17 cellular contexts compared by ENCODE assay signal in genomic region chr3:184110316-184110725, GRCh38. TPM values are rescaled to one million over a fixed set of nuclear protein-coding genes. Genes with fewer than 3 reads are reported as not detected.
A peak's percentile ranks its signal among the peaks of the same experiment; 100 is the strongest.
DNase-seq lines count a peak whose midpoint lies in the region; FAIRE-seq and TF ChIP-seq lines count a peak whose summit lies in the region.
"Had no signal": no experiment of that assay in that cellular context is flagged by ENCODE, and none has a peak within 500 bp of the region (broad histone marks: within the 10 kb centered on the region; RNA-seq: fewer than 3 reads in every experiment).

No MANE protein-coding gene starts in this region.

- H2BK5ac ChIP-seq in H9 (ENCODE audit: insufficient read length, low read length) = no peak overlapping the region

- H4K91ac ChIP-seq in H9 (ENCODE audit: insufficient read length, low read depth, low read length) = no peak overlapping the region

- CTCF ChIA-PET in PC-9 (lab: Charles Lee) (no interaction called here), Caco-2 (lab: Charles Lee) (no interaction called here), GM10248 (lab: Yijun Ruan, JAX) (no interaction called here)

- H3K9ac ChIP-seq in H9 (ENCODE audit: extremely low read depth, insufficient read length, low read length) = no peak overlapping the region

- no peak overlapping the region for H3K14ac ChIP-seq in H9 (ENCODE audit: insufficient read depth, low read length)

- H3K4me3 Mint-ChIP-seq in H9 = no peak overlapping the region
- H3K4me3 Mint-ChIP-seq in Caco-2 (ENCODE audit: unreplicated experiment) = no peak overlapping the region
- H3K4me3 Mint-ChIP-seq: activated naive CD8-positive, alpha-beta T cell treated with anti-CD3 and anti-CD28 coated beads, Interleukin-2, amount 10 ng/mL, durations not matched to agents 7 days and 5 days; CD8-positive, alpha-beta T cell; dendritic cell treated with granulocyte-macrophage colony-stimulating factor and Interleukin-4, amounts not matched to agents 40 ng/mL and 50 ng/mL, for 4 days; nephron had no signal

- H3K4me2 ChIP-seq in H9 (ENCODE audit: insufficient read depth, insufficient read length, low read length) (no peak overlapping the region), PC-9 (peak overlapping the region; percentile 85), osteoblast (ENCODE audit: insufficient read depth, low read length) (peak overlapping the region; percentile 48)

- H3K4me1 Mint-ChIP-seq in H9 (peaks cover 5% of the 10 kb centered on the region in 2 experiments; a peak in 3 of 4 replicates), Caco-2 (ENCODE audit: low read depth, unreplicated experiment) (no peaks in the 10 kb centered on the region)
- H3K4me1 Mint-ChIP-seq: activated naive CD8-positive, alpha-beta T cell treated with anti-CD3 and anti-CD28 coated beads, Interleukin-2, amount 10 ng/mL, durations not matched to agents 7 days and 5 days; nephron had no signal

- WGBS in H9 (ENCODE audit: extremely low coverage, insufficient read length, low lambda C conversion rate) = no CpG with 5 or more reads among the region's 7 CpGs

- H3K9me3 ChIP-seq in H9 (ENCODE audit: control insufficient read depth, low read depth, low read length) (no peaks in the 10 kb centered on the region), PC-9 (ENCODE audit: insufficient read depth, low read depth) (no peaks in the 10 kb centered on the region), osteoblast (ENCODE audit: low read depth, low read length) (no peaks in the 10 kb centered on the region), Caco-2 (no peaks in the 10 kb centered on the region)
- H3K9me3 ChIP-seq: thoracic aorta had no signal

- no peaks in the 10 kb centered on the region for H3K79me1 ChIP-seq in H9 (ENCODE audit: insufficient read depth, low read depth, low read length, poor library complexity, severe bottlenecking)

- H4K5ac ChIP-seq in H9 (ENCODE audit: insufficient read length, low read depth, low read length) = no peak overlapping the region

- no peak overlapping the region for H3K4ac ChIP-seq in H9 (ENCODE audit: low read depth, low read length)

- H3K36me3 ChIP-seq in PC-9 (ENCODE audit: low read depth) (no peaks in the 10 kb centered on the region), bronchial epithelial cell (ENCODE audit: control insufficient read depth, insufficient read depth, low read length) (no peaks in the 10 kb centered on the region), osteoblast (ENCODE audit: insufficient read depth, low read length) (no peaks in the 10 kb centered on the region), Caco-2 (ENCODE audit: control insufficient read depth, insufficient read depth, low read length) (no peaks in the 10 kb centered on the region)
- H3K36me3 ChIP-seq: thoracic aorta had no signal

- no peak overlapping the region for H2BK120ac ChIP-seq in H9 (ENCODE audit: low read depth, low read length, poor library complexity, severe bottlenecking)

- no peak for FAIRE-seq in bronchial epithelial cell (lab: Jason Lieb, UNC)
- FAIRE-seq in GM12892 (lab: Jason Lieb, UNC) = no peak

- no peaks in the 10 kb centered on the region for H4K20me1 ChIP-seq in H9 (ENCODE audit: control insufficient read depth, insufficient read depth, insufficient read length)
- H4K20me1 ChIP-seq in PC-9 (ENCODE audit: insufficient read depth) = no peaks in the 10 kb centered on the region
- H4K20me1 ChIP-seq in osteoblast (ENCODE audit: insufficient read depth, low read length) = no peaks in the 10 kb centered on the region

- POLR2A ChIA-PET in PC-9 (lab: Charles Lee; ENCODE audit: unreplicated experiment) = no interaction called here
- POLR2A ChIA-PET in Caco-2 (lab: Charles Lee) = no interaction called here
- POLR2A ChIA-PET in GM10248 (lab: Yijun Ruan, JAX) = no interaction called here

- no peak overlapping the region for H2AK5ac ChIP-seq in H9 (ENCODE audit: insufficient read length, low read length)

- no peak overlapping the region for H3K23ac ChIP-seq in H9 (ENCODE audit: insufficient read length, low read depth, low read length)

- no peak overlapping the region for H3K18ac ChIP-seq in H9 (ENCODE audit: insufficient read length, low read depth, low read length)

- no peak overlapping the region for H4K8ac ChIP-seq in H9 (replicated peaks; ENCODE audit: insufficient read length, low read depth, low read length)

- intact Hi-C loops in PC-9 (cut with micrococcal nuclease; ENCODE audit: unreplicated experiment) = no loop called here
- intact Hi-C loops in Caco-2 (cut with micrococcal nuclease; ENCODE audit: unreplicated experiment) = no loop called here

- H3K27me3 Mint-ChIP-seq in H9 (ENCODE audit: low read depth) (no peaks in the 10 kb centered on the region; the same call in 1 of the 2 replicates), Caco-2 (ENCODE audit: insufficient read depth, unreplicated experiment) (no peaks in the 10 kb centered on the region)

- H3K9me3 Mint-ChIP-seq in H9 = no peaks in the 10 kb centered on the region
- H3K9me3 Mint-ChIP-seq in Caco-2 (ENCODE audit: unreplicated experiment) = no peaks in the 10 kb centered on the region
- H3K9me3 Mint-ChIP-seq: activated naive CD8-positive, alpha-beta T cell treated with anti-CD3 and anti-CD28 coated beads, Interleukin-2, amount 10 ng/mL, durations not matched to agents 7 days and 5 days; CD8-positive, alpha-beta T cell; dendritic cell treated with granulocyte-macrophage colony-stimulating factor and Interleukin-4, amounts not matched to agents 40 ng/mL and 50 ng/mL, for 4 days; nephron had no signal

- TF ChIP-seq CTCF in H9 (conservative IDR thresholded peaks at IDR 0.05) = no peak
- no peak for TF ChIP-seq CTCF in PC-9 (conservative IDR thresholded peaks at IDR 0.05)
- TF ChIP-seq CTCF in bronchial epithelial cell (IDR thresholded peaks at IDR 0.05; ENCODE audit: insufficient read depth, low read length, severe bottlenecking) = no peak
- no peak for TF ChIP-seq CTCF in osteoblast (IDR thresholded peaks at IDR 0.05; ENCODE audit: extremely low read depth, low read depth, low read length)
- TF ChIP-seq CTCF in Caco-2 (IDR thresholded peaks at IDR 0.05; ENCODE audit: insufficient read depth in 1 of 2, low read depth in 1 of 2, low read length in 1 of 2, severe bottlenecking in 1 of 2, unreplicated experiment in 1 of 2) = no peak
- TF ChIP-seq CTCF in GM10248 (IDR thresholded peaks at IDR 0.05; ENCODE audit: control extremely low read depth, extremely low read depth, low read depth, missing control alignments) = no peak

- H3T11ph ChIP-seq in H9 (ENCODE audit: low read length) = no peak overlapping the region

- no TSS peak for BruUV-seq in PC-9 (replicated peaks; lab: Mats Ljungman, UMichigan)
- BruUV-seq in Caco-2 (replicated peaks; lab: Mats Ljungman, UMichigan) = no TSS peak

- H3K23me2 ChIP-seq in H9 (ENCODE audit: insufficient read length, low read depth, low read length, poor library complexity, severe bottlenecking) = no peaks in the 10 kb centered on the region

- H3K36me3 Mint-ChIP-seq in H9 (ENCODE audit: insufficient read depth in 1 of 3, low read depth in 3 of 3) (no peaks in the 10 kb centered on the region), Caco-2 (ENCODE audit: insufficient read depth, unreplicated experiment) (peaks cover 5% of the 10 kb centered on the region)
- H3K36me3 Mint-ChIP-seq: activated naive CD8-positive, alpha-beta T cell treated with anti-CD3 and anti-CD28 coated beads, Interleukin-2, amount 10 ng/mL, durations not matched to agents 7 days and 5 days; CD8-positive, alpha-beta T cell had no signal

- no peaks in the 10 kb centered on the region for H3K9me2 ChIP-seq in PC-9 (ENCODE audit: insufficient read depth)

- peak overlapping the region; percentile 28; the same call in 1 of the 2 replicates for H3K4me3 ChIP-seq in PC-9
- H3K4me3 ChIP-seq in bronchial epithelial cell (ENCODE audit: low read depth, low read length) = no peak overlapping the region
- H3K4me3 ChIP-seq in osteoblast (ENCODE audit: insufficient read depth, low read length) = no peak overlapping the region
- H3K4me3 ChIP-seq in Caco-2 (ENCODE audit: low read depth, low read length) = no peak overlapping the region
- H3K4me3 ChIP-seq: skin epidermis, thoracic aorta had no signal

- H3K56ac ChIP-seq in H9 (ENCODE audit: insufficient read length, low read depth, low read length) = no peak overlapping the region

- H3K4me1 ChIP-seq in H9 (ENCODE audit: insufficient read depth, low read length) = no peaks in the 10 kb centered on the region; the same call in 1 of the 2 replicates
- H3K4me1 ChIP-seq in PC-9 (replicated peaks; ENCODE audit: insufficient read depth) = peaks cover 16% of the 10 kb centered on the region
- H3K4me1 ChIP-seq in osteoblast (ENCODE audit: insufficient read depth, low read length) = no peaks in the 10 kb centered on the region
- no peaks in the 10 kb centered on the region for H3K4me1 ChIP-seq in Caco-2

- TF ChIP-seq POLR2A in GM12892 (IDR thresholded peaks at IDR 0.05; ENCODE audit: low read depth, low read length) = no peak

- H3K79me2 ChIP-seq in H9 (ENCODE audit: insufficient read depth, low read length) (no peaks in the 10 kb centered on the region), PC-9 (ENCODE audit: low read depth) (no peaks in the 10 kb centered on the region), osteoblast (ENCODE audit: insufficient read depth, low read length) (no peaks in the 10 kb centered on the region)

- H2AFZ ChIP-seq in H9 (ENCODE audit: low read length) (peak overlapping the region; percentile 53), PC-9 (peak overlapping the region; percentile 70), osteoblast (ENCODE audit: low read length) (no peak overlapping the region)

- no peak overlapping the region for H2BK15ac ChIP-seq in H9 (ENCODE audit: low read depth, low read length)

- no peak overlapping the region for H3K27ac ChIP-seq in H9 (ENCODE audit: insufficient read length, low read depth, low read length)
- peak overlapping the region; percentile 47 for H3K27ac ChIP-seq in PC-9
- no peak overlapping the region for H3K27ac ChIP-seq in osteoblast (ENCODE audit: low read depth, low read length)
- H3K27ac ChIP-seq: skin epidermis, thoracic aorta had no signal

- DNase-seq in H9 (peak; percentile 52), PC-9 (peak in 1 of 2 experiments; percentile 84), bronchial epithelial cell (ENCODE audit: low read depth) (peak; percentile 22), osteoblast (ENCODE audit: insufficient read length, low spot score, missing footprints) (no peak), Caco-2 (no peak), GM12892 (ENCODE audit: insufficient read length) (no peak), NCI-H2196 treated with DMSO at 0.1 percent for 48 hours (lab: John Stamatoyannopoulos, UW; ENCODE audit: unreplicated experiment) (no peak), GM10248 (ENCODE audit: extremely low spot score) (no peak)
- DNase-seq: activated naive CD8-positive, alpha-beta T cell treated with anti-CD3 and anti-CD28 coated beads, Interleukin-2, amount 10 ng/mL, durations not matched to agents 7 days and 5 days; CD8-positive, alpha-beta T cell; NCI-H1694 treated with DMSO at 0.1 percent for 48 hours; NCI-H774 had no signal

- H2BK20ac ChIP-seq in H9 (ENCODE audit: low read depth, low read length, poor library complexity, severe bottlenecking) = no peak overlapping the region

- 0 out of 2 replicates have a peak, but pooled peaks cover 14% of the 10 kb centered on the region for H3F3A ChIP-seq in PC-9 (ENCODE audit: insufficient read depth, low read depth)

- H2BK12ac ChIP-seq in H9 (ENCODE audit: insufficient read length, low read depth, low read length) = no peak overlapping the region

- H3K27ac Mint-ChIP-seq in H9 (peak overlapping the region in 2 of 3 experiments; percentile 16 to 34; a peak in 2 of 7 replicates), Caco-2 (ENCODE audit: unreplicated experiment) (no peak overlapping the region)
- H3K27ac Mint-ChIP-seq: activated naive CD8-positive, alpha-beta T cell treated with anti-CD3 and anti-CD28 coated beads, Interleukin-2, amount 10 ng/mL, durations not matched to agents 7 days and 5 days; CD8-positive, alpha-beta T cell; dendritic cell treated with granulocyte-macrophage colony-stimulating factor and Interleukin-4, amounts not matched to agents 40 ng/mL and 50 ng/mL, for 4 days; nephron had no signal

- H3K27me3 ChIP-seq in H9 (ENCODE audit: insufficient read depth, low read length) (no peaks in the 10 kb centered on the region), PC-9 (ENCODE audit: insufficient read depth, low read depth) (no peaks in the 10 kb centered on the region), bronchial epithelial cell (ENCODE audit: control insufficient read depth, insufficient read depth, low read length) (no peaks in the 10 kb centered on the region), osteoblast (ENCODE audit: insufficient read depth, low read length) (peaks cover 17% of the 10 kb centered on the region), Caco-2 (replicated peaks; ENCODE audit: control insufficient read depth, insufficient read depth, low read length) (no peaks in the 10 kb centered on the region)

RNA-seq across cellular contexts. Expression of gene HTR3E, which starts 13.5 kb away (rescaled TPM):
- total RNA-seq in H9 (2021) (not detected in 2 replicates), PC-9 (2021) (not detected in 2 replicates), bronchial epithelial cell (not detected in 2 replicates), osteoblast (not detected in 2 replicates), Caco-2 (2022) (not detected in 2 replicates)
- not detected for polyA plus RNA-seq in GM12892 (2012; ENCODE audit: missing spikeins)
- total RNA-seq: activated naive CD8-positive, alpha-beta T cell treated with anti-CD3 and anti-CD28 coated beads, Interleukin-2, amount 10 ng/mL, durations not matched to agents 7 days and 5 days; CD8-positive, alpha-beta T cell; T-helper 2 cell treated with Interferon-gamma antibody and Interleukin-4, amounts not matched to agents 100 ng/mL and 5 ng/mL, for 36 hours; thoracic aorta had no signal

RNA-seq across cellular contexts. Expression of gene EIF2B5, which starts 24.8 kb away (rescaled TPM):
- total RNA-seq in H9 (2021) = 38.4 and 42.0 TPM in 2 replicates
- total RNA-seq in PC-9 (2021) = 45.7 and 54.1 TPM in 2 replicates
- 42.1 and 46.1 TPM in 2 replicates for total RNA-seq in bronchial epithelial cell
- total RNA-seq in osteoblast = 19.4 and 22.1 TPM in 2 replicates
- total RNA-seq in Caco-2 (2022) = 43.8 and 52.9 TPM in 2 replicates
- polyA plus RNA-seq in GM12892 (2012; ENCODE audit: missing spikeins) = 33.8 TPM

RNA-seq across cellular contexts. Expression of gene DVL3, which starts 44.9 kb away (rescaled TPM):
- total RNA-seq in H9 (2021) = 64.7 and 69.7 TPM in 2 replicates
- 101 and 108 TPM in 2 replicates for total RNA-seq in PC-9 (2021)
- total RNA-seq in bronchial epithelial cell = 22.6 and 30.2 TPM in 2 replicates
- 51.6 and 60.4 TPM in 2 replicates for total RNA-seq in osteoblast
- total RNA-seq in Caco-2 (2022) = 83.9 and 86.7 TPM in 2 replicates
- 14.3 TPM for polyA plus RNA-seq in GM12892 (2012; ENCODE audit: missing spikeins)

RNA-seq across cellular contexts. Expression of gene HTR3C, which starts 57.5 kb away (rescaled TPM):
- total RNA-seq in H9 (2021) (not detected in 2 replicates), PC-9 (2021) (not detected in 2 replicates), bronchial epithelial cell (not detected in 2 replicates), osteoblast (not detected in 2 replicates), Caco-2 (2022) (not detected in 2 replicates)
- polyA plus RNA-seq in GM12892 (2012; ENCODE audit: missing spikeins) = not detected
- total RNA-seq: activated naive CD8-positive, alpha-beta T cell treated with anti-CD3 and anti-CD28 coated beads, Interleukin-2, amount 10 ng/mL, durations not matched to agents 7 days and 5 days; CD8-positive, alpha-beta T cell; T-helper 2 cell treated with Interferon-gamma antibody and Interleukin-4, amounts not matched to agents 100 ng/mL and 5 ng/mL, for 36 hours; thoracic aorta had no signal

Comparison
In these comparisons a context has a peak if more than half of its experiments do, and no peak if none do; other contexts are left out.
1. DNase-seq: peak in H9 (single experiment) and bronchial epithelial cell (single experiment); none in osteoblast (single experiment), Caco-2 (0 of 2), GM12892 (single experiment), NCI-H2196 treated with DMSO at 0.1 percent for 48 hours (single experiment) and GM10248 (single experiment).